7 cellular contexts compared by ENCODE assay signal in the genomic region with DNA sequence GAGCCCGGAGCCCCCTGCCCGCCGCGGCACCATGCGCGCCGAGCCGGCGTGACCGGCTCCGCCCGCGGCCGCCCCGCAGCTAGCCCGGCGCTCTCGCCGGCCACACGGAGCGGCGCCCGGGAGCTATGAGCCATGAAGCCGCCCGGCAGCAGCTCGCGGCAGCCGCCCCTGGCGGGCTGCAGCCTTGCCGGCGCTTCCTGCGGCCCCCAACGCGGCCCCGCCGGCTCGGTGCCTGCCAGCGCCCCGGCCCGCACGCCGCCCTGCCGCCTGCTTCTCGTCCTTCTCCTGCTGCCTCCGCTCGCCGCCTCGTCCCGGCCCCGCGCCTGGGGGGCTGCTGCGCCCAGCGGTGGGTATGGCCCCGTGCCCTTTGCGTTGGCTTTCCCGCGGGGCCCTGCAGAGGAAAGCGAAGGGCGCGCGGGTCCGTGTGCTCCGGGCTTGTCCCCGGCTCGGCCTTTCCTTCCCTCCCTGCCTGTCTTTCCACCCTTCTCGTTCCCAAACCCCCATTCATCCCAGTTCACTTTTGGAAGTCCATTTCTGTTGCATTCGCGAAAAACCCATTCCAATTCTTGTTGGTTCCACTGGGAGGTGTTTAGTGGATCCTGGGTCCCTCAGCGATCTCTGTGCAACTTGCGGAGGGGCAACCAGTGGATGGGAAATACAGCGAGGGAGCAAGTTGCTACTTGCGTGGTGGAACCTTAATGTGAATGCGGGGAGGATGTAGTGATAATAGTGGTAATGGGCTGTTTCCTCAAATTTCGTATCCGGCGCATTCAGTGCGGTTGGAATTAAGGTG. TPM values are rescaled to one million over a fixed set of nuclear protein-coding genes. Genes with fewer than 3 reads are reported as not detected.
DNase-seq lines count a peak whose midpoint lies in the region; ATAC-seq and TF ChIP-seq lines count a peak whose summit lies in the region.

No MANE protein-coding gene starts in this region.

- H3K4me1 Mint-ChIP-seq in activated naive CD8-positive, alpha-beta T cell treated with anti-CD3 and anti-CD28 coated beads, Interleukin-2, amount 10 ng/mL, durations not matched to agents 7 days and 5 days: peaks cover 9% of the 10 kb centered on the region

- peak overlapping the region; percentile 84 for H3K4me3 Mint-ChIP-seq in activated naive CD8-positive, alpha-beta T cell treated with anti-CD3 and anti-CD28 coated beads, Interleukin-2, amount 10 ng/mL, durations not matched to agents 7 days and 5 days

- H3K27ac Mint-ChIP-seq in activated naive CD8-positive, alpha-beta T cell treated with anti-CD3 and anti-CD28 coated beads, Interleukin-2, amount 10 ng/mL, durations not matched to agents 7 days and 5 days: no peak overlapping the region

- 2 to 4% (median 4%) methylated on average over 46 to 77 of the region's 77 CpGs for WGBS in psoas muscle, 3 donors

- intact Hi-C loops in left ventricle myocardium superior (cut with micrococcal nuclease) (no loop called here), psoas muscle (cut with DNase I) (loop anchor here (5.0 to 10.0 kb wide), 3 partner anchors 52 to 279 kb away; no protein-coding TSS in a partner anchor)

- H3K27me3 ChIP-seq in MG63 (peaks cover 10% of the 10 kb centered on the region; the same call in 1 of the 2 replicates), psoas muscle (ENCODE audit: insufficient read depth in 3 of 3, low read length in 2 of 3) (no peaks in the 10 kb centered on the region)

- no peaks in the 10 kb centered on the region for H3K9me3 ChIP-seq in MG63
- H3K9me3 ChIP-seq in psoas muscle: no peaks in the 10 kb centered on the region

- no peaks in the 10 kb centered on the region for H3K36me3 Mint-ChIP-seq in activated naive CD8-positive, alpha-beta T cell treated with anti-CD3 and anti-CD28 coated beads, Interleukin-2, amount 10 ng/mL, durations not matched to agents 7 days and 5 days

- H3K4me3 ChIP-seq in MG63: peak overlapping the region; percentile 52
- peak overlapping the region; percentile 79 for H3K4me3 ChIP-seq in psoas muscle

- H3K36me3 ChIP-seq in MG63: no peaks in the 10 kb centered on the region
- H3K36me3 ChIP-seq in psoas muscle (ENCODE audit: insufficient read depth in 1 of 2, low read depth in 1 of 2): no peaks in the 10 kb centered on the region

- peaks cover 13% of the 10 kb centered on the region for H3K4me1 ChIP-seq in psoas muscle

- peak overlapping the region; percentile 70 for H3K27ac ChIP-seq in psoas muscle

- DNase-seq in GM03348 (ENCODE audit: low spot score) (peak; percentile 84), MG63 (peak; percentile 43), left ventricle myocardium superior (no peak), psoas muscle (peak; percentile 26 to 58), SKM-1 treated with dmso at 0.1 percent for 144 hours (lab: John Stamatoyannopoulos, UW; ENCODE audit: unreplicated experiment) (no peak)
- peak; percentile 55 for DNase-seq in activated naive CD8-positive, alpha-beta T cell treated with anti-CD3 and anti-CD28 coated beads, Interleukin-2, amount 10 ng/mL, durations not matched to agents 7 days and 5 days

- ATAC-seq in GM21423 (IDR thresholded peaks at IDR 0.05; ENCODE audit: unreplicated experiment): peak; percentile 49
- ATAC-seq in activated naive CD8-positive, alpha-beta T cell treated with anti-CD3 and anti-CD28 coated beads, Interleukin-2, amount 10 ng/mL, durations not matched to agents 7 days and 5 days (ENCODE audit: low read depth): peak; percentile 79
- peak; percentile 63 for ATAC-seq in left ventricle myocardium superior
- peak; percentile 49 to 68 (median 64) for ATAC-seq in psoas muscle

- POLR2A ChIA-PET in activated naive CD8-positive, alpha-beta T cell treated with anti-CD3 and anti-CD28 coated beads, Interleukin-2, amount 10 ng/mL, durations not matched to agents 7 days and 5 days (lab: Charles Lee): no interaction called here

- no peaks in the 10 kb centered on the region for H3K9me3 Mint-ChIP-seq in activated naive CD8-positive, alpha-beta T cell treated with anti-CD3 and anti-CD28 coated beads, Interleukin-2, amount 10 ng/mL, durations not matched to agents 7 days and 5 days

- peak; percentile 17 for TF ChIP-seq CTCF in psoas muscle (IDR thresholded peaks at IDR 0.05)

- H3K27me3 Mint-ChIP-seq in activated naive CD8-positive, alpha-beta T cell treated with anti-CD3 and anti-CD28 coated beads, Interleukin-2, amount 10 ng/mL, durations not matched to agents 7 days and 5 days: peaks cover 65% of the 10 kb centered on the region

RNA-seq across cellular contexts. Expression of a gene that starts 0.6 kb away (rescaled TPM):
- total RNA-seq in MG63 (2014; rRNA removed; shearing (Covaris generic); ENCODE audit: low replicate concordance): 1.1 and 1.2 TPM in 2 replicates
- total RNA-seq in activated naive CD8-positive, alpha-beta T cell treated with anti-CD3 and anti-CD28 coated beads, Interleukin-2, amount 10 ng/mL, durations not matched to agents 7 days and 5 days: 1 to 10 TPM; 1.7 to 3.1 TPM
- 68.8 TPM for total RNA-seq in left ventricle myocardium superior
- 1 to 10 TPM; 6.0 to 9.2 (median 6.3) TPM for total RNA-seq in psoas muscle
- polyA plus RNA-seq in psoas muscle: 1 to 10 TPM in 1 of 3 donors, under 1 TPM in 2; 0.42 to 3.0 (median 0.89) TPM

Comparison
In these comparisons a context has a peak if more than half of its experiments do, and no peak if none do; other contexts are left out.
1. DNase-seq: peak in GM03348 (single experiment), MG63 (single experiment), activated naive CD8-positive, alpha-beta T cell treated with anti-CD3 and anti-CD28 coated beads, Interleukin-2, amount 10 ng/mL, durations not matched to agents 7 days and 5 days (single experiment) and psoas muscle (2 of 2); none in left ventricle myocardium superior (single experiment) and SKM-1 treated with dmso at 0.1 percent for 144 hours (single experiment).
2. Peak in every context shown above with its lines, with median percentiles within 50 percentile points of each other: ATAC-seq.